In the genomic region with DNA sequence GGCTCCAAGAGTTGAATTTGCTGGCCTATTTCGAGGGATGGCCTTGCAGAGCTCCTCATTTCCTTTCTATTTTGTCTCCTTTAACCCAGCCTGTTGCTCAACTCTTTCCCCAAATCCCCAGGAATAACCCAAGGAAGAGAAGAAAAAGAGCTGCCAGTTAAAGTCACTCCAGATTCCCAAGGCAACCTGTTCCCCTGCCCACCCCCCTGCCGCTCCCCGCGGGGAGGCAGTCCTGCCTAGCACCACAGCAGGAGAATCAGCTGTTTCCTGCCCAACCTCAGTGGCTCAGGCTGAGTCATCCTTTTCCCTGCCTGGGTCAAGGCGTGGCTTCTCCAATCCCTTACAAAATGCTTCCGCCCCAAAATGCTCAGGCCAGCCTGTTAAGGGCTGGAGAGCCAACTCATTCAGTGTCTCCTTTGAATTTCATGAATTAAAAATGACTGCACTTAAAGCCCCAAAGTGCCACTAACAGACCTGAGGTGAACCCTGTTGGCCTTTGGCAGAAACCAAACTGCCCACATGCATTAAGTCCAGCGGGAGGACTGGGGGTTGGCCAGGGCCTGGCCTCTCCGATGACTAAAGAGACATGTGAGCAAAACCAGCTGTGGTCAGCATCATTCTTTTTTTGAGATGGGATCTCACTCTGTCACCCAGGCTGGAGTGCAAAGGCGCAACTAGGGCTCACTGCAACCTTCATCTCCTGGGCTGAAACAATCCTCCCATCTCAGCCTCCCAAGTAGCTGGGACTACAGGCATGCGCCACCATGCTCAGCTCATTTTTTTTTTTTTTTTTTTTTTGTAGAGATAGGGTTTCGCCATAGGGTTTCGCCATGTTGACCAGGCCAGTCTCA, we compare ENCODE assay signal across 1 cellular context.
TF ChIP-seq lines count a peak whose summit lies in the region.

No MANE protein-coding gene starts in this region.

TF ChIP-seq in GM23338, 12 proteins besides CTCF, POLR2A, EP300 and RAD21 (continued from another document):
- TF ChIP-seq, protein P1, sequence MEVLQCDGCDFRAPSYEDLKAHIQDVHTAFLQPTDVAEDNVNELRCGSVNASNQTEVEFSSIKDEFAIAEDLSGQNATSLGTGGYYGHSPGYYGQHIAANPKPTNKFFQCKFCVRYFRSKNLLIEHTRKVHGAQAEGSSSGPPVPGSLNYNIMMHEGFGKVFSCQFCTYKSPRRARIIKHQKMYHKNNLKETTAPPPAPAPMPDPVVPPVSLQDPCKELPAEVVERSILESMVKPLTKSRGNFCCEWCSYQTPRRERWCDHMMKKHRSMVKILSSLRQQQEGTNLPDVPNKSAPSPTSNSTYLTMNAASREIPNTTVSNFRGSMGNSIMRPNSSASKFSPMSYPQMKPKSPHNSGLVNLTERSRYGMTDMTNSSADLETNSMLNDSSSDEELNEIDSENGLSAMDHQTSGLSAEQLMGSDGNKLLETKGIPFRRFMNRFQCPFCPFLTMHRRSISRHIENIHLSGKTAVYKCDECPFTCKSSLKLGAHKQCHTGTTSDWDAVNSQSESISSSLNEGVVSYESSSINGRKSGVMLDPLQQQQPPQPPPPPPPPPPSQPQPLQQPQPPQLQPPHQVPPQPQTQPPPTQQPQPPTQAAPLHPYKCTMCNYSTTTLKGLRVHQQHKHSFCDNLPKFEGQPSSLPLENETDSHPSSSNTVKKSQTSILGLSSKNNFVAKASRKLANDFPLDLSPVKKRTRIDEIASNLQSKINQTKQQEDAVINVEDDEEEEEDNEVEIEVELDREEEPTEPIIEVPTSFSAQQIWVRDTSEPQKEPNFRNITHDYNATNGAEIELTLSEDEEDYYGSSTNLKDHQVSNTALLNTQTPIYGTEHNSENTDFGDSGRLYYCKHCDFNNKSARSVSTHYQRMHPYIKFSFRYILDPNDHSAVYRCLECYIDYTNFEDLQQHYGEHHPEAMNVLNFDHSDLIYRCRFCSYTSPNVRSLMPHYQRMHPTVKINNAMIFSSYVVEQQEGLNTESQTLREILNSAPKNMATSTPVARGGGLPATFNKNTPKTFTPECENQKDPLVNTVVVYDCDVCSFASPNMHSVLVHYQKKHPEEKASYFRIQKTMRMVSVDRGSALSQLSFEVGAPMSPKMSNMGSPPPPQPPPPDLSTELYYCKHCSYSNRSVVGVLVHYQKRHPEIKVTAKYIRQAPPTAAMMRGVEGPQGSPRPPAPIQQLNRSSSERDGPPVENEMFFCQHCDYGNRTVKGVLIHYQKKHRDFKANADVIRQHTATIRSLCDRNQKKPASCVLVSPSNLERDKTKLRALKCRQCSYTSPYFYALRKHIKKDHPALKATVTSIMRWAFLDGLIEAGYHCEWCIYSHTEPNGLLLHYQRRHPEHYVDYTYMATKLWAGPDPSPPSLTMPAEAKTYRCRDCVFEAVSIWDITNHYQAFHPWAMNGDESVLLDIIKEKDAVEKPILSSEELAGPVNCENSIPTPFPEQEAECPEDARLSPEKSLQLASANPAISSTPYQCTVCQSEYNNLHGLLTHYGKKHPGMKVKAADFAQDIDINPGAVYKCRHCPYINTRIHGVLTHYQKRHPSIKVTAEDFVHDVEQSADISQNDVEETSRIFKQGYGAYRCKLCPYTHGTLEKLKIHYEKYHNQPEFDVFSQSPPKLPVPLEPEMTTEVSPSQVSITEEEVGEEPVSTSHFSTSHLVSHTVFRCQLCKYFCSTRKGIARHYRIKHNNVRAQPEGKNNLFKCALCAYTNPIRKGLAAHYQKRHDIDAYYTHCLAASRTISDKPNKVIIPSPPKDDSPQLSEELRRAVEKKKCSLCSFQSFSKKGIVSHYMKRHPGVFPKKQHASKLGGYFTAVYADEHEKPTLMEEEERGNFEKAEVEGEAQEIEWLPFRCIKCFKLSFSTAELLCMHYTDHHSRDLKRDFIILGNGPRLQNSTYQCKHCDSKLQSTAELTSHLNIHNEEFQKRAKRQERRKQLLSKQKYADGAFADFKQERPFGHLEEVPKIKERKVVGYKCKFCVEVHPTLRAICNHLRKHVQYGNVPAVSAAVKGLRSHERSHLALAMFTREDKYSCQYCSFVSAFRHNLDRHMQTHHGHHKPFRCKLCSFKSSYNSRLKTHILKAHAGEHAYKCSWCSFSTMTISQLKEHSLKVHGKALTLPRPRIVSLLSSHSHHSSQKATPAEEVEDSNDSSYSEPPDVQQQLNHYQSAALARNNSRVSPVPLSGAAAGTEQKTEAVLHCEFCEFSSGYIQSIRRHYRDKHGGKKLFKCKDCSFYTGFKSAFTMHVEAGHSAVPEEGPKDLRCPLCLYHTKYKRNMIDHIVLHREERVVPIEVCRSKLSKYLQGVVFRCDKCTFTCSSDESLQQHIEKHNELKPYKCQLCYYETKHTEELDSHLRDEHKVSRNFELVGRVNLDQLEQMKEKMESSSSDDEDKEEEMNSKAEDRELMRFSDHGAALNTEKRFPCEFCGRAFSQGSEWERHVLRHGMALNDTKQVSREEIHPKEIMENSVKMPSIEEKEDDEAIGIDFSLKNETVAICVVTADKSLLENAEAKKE (CRISPR knock-in tag; IDR thresholded peaks at IDR 0.05), result no peak
- TF ChIP-seq ZNF114 (CRISPR knock-in tag; IDR thresholded peaks at IDR 0.05), result no peak
- TF ChIP-seq ZNF331 (CRISPR knock-in tag; IDR thresholded peaks at IDR 0.05; ENCODE audit: low read depth), result no peak
- TF ChIP-seq, protein P2, sequence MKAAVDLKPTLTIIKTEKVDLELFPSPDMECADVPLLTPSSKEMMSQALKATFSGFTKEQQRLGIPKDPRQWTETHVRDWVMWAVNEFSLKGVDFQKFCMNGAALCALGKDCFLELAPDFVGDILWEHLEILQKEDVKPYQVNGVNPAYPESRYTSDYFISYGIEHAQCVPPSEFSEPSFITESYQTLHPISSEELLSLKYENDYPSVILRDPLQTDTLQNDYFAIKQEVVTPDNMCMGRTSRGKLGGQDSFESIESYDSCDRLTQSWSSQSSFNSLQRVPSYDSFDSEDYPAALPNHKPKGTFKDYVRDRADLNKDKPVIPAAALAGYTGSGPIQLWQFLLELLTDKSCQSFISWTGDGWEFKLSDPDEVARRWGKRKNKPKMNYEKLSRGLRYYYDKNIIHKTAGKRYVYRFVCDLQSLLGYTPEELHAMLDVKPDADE (IDR thresholded peaks at IDR 0.05), result peak; percentile 74
- TF ChIP-seq EZH2 (IDR thresholded peaks at IDR 0.05; ENCODE audit: low read depth, unreplicated experiment), result no peak
- no peak for TF ChIP-seq STAT1 (IDR thresholded peaks at IDR 0.05; ENCODE audit: unreplicated experiment)
- no peak for TF ChIP-seq JUNB (IDR thresholded peaks at IDR 0.05; ENCODE audit: unreplicated experiment)
- no peak for TF ChIP-seq NANOG (IDR thresholded peaks at IDR 0.05; ENCODE audit: borderline replicate concordance)
TF ChIP-seq in GM23338: peak in this region for 2.
